In genomic region chr3:133753779-133754164, GRCh38 we compare ENCODE assay signal across 1 cellular context.
TF ChIP-seq lines count a peak whose summit lies in the region.

No MANE protein-coding gene starts in this region.

TF ChIP-seq in K562, 482 proteins besides CTCF, POLR2A, EP300 and RAD21 (continued from another document and continues in another):
- peak; percentile 94 for TF ChIP-seq CCNT2 (IDR thresholded peaks at IDR 0.05; ENCODE audit: borderline replicate concordance, extremely low read depth, insufficient read length, low read depth, low read length)
- TF ChIP-seq HOMEZ (CRISPR knock-in tag; IDR thresholded peaks at IDR 0.05) = no peak
- TF ChIP-seq KDM4B (IDR thresholded peaks at IDR 0.05; ENCODE audit: borderline replicate concordance in 2 of 2, low read depth in 1 of 2) = no peak
- TF ChIP-seq CLOCK (CRISPR knock-in tag; IDR thresholded peaks at IDR 0.05; ENCODE audit: borderline replicate concordance) = no peak
- TF ChIP-seq COPS2 (conservative IDR thresholded peaks at IDR 0.05) = no peak
- no peak for TF ChIP-seq ZC3H4 (CRISPR knock-in tag; IDR thresholded peaks at IDR 0.05; ENCODE audit: borderline replicate concordance)
- no peak for TF ChIP-seq GTF2B (IDR thresholded peaks at IDR 0.05; ENCODE audit: extremely low read depth, insufficient read length)
- no peak for TF ChIP-seq CEBPZ (IDR thresholded peaks at IDR 0.05; ENCODE audit: borderline replicate concordance, low read depth, low read length)
- no peak for TF ChIP-seq E2F5 (CRISPR knock-in tag; IDR thresholded peaks at IDR 0.05)
- TF ChIP-seq ARID1B (IDR thresholded peaks at IDR 0.05) = peak; percentile 98
- TF ChIP-seq ZFP1 (CRISPR knock-in tag; IDR thresholded peaks at IDR 0.05) = no peak
- TF ChIP-seq SIX5 (IDR thresholded peaks at IDR 0.05; ENCODE audit: borderline replicate concordance in 1 of 2, insufficient read depth in 1 of 2, low read depth in 1 of 2, low read length in 2 of 2) = no peak
- TF ChIP-seq ARID2 (IDR thresholded peaks at IDR 0.05) = no peak
- no peak for TF ChIP-seq ILK (tag; IDR thresholded peaks at IDR 0.05; ENCODE audit: borderline replicate concordance, low read depth)
- no peak for TF ChIP-seq ZBED1 (IDR thresholded peaks at IDR 0.05)
- no peak for TF ChIP-seq HBP1 (CRISPR knock-in tag; IDR thresholded peaks at IDR 0.05)
- TF ChIP-seq SPI1 (IDR thresholded peaks at IDR 0.05; ENCODE audit: borderline replicate concordance, low read depth, low read length) = no peak
- no peak for TF ChIP-seq IFI16 (CRISPR knock-in tag; IDR thresholded peaks at IDR 0.05)
- no peak for TF ChIP-seq TAF1 (IDR thresholded peaks at IDR 0.05; ENCODE audit: control insufficient read depth, extremely low read depth, insufficient read depth, low read length, severe bottlenecking)
- no peak for TF ChIP-seq SMC3 (conservative IDR thresholded peaks at IDR 0.05; ENCODE audit: insufficient read depth, low read depth, low read length)
- no peak for TF ChIP-seq MAFG (tag; conservative IDR thresholded peaks at IDR 0.05)
- TF ChIP-seq SIRT6 (IDR thresholded peaks at IDR 0.05; ENCODE audit: low read depth, low read length) = no peak
- no peak for TF ChIP-seq HNRNPLL (IDR thresholded peaks at IDR 0.05; ENCODE audit: low read depth, low read length, poor library complexity, severe bottlenecking)
- no peak for TF ChIP-seq RAD51 (IDR thresholded peaks at IDR 0.05; ENCODE audit: borderline replicate concordance, low read depth)
- TF ChIP-seq SMARCC2 (IDR thresholded peaks at IDR 0.05; ENCODE audit: low read depth) = peak; percentile 75
- no peak for TF ChIP-seq RBM34 (IDR thresholded peaks at IDR 0.05; ENCODE audit: borderline replicate concordance, insufficient read depth, low read length)
- no peak for TF ChIP-seq STAT6 (CRISPR knock-in tag; IDR thresholded peaks at IDR 0.05)
- no peak for TF ChIP-seq BRD4 (IDR thresholded peaks at IDR 0.05)
- no peak for TF ChIP-seq CBFB (CRISPR knock-in tag; IDR thresholded peaks at IDR 0.05)
- no peak for TF ChIP-seq NFIX (CRISPR knock-in tag; IDR thresholded peaks at IDR 0.05; ENCODE audit: low read depth)
- TF ChIP-seq CHD7 (IDR thresholded peaks at IDR 0.05; ENCODE audit: low read depth, low read length) = no peak
- TF ChIP-seq HNRNPK (IDR thresholded peaks at IDR 0.05; ENCODE audit: low read depth, low read length, poor library complexity, severe bottlenecking) = no peak
